In the genomic region with DNA sequence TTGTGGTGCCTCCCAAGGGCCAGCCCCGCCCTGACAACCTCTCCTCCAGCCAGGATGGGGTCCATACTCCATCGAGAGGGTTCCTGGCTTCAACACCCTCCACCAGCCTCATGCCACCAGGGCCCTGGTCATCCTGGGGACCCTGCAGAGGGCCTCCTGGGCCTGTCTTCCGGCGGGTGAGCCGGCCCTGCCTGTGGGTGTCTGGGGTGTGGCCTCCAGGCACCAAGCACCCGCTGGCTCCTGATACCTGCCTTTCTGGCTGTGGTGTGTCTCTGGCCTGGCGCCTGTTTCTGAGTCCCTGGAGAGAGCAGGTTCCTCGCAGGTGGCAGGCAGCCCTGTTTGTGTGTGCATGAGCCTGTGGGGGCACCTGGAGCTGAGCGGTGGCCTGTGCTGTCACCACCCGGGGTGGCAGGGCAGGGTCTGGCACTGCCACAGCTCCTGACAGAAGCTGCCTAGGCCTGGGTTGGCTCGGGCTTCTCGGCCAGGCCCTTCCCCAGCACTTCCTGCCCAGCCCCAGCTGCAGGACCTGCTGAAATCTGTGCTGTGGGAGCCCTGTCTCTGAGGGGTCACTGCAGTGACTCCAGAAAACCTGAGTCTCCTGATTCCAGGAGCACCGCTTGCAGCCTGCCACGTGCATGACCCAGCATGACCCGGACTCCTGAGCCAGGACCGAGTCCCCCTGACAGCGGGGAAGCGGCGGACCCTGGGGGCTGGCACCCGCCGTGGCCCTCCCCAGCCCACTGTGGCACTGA, we compare ENCODE assay signal across 7 cellular contexts. TPM values are rescaled to one million over a fixed set of nuclear protein-coding genes. Genes with fewer than 3 reads are reported as not detected.
A peak's percentile ranks its signal among the peaks of the same experiment; 100 is the strongest.
DNase-seq lines count a peak whose midpoint lies in the region; ATAC-seq, FAIRE-seq and TF ChIP-seq lines count a peak whose summit lies in the region.
"Had no signal": no experiment of that assay in that cellular context is flagged by ENCODE, and none has a peak within 500 bp of the region (broad histone marks: within the 10 kb centered on the region; RNA-seq: fewer than 3 reads in every experiment).

No MANE protein-coding gene starts in this region.

- H3K27ac Mint-ChIP-seq in stimulated activated memory B cell treated with anti-CD40 and anti-IgM and Interleukin-4, amounts not matched to agents 10 μg/mL and 1 μg/mL and 100 μg/mL, for 72 hours: peak overlapping the region; percentile 90

- H3K4me3 ChIP-seq in GM12878: no peak overlapping the region

- H3K36me3 Mint-ChIP-seq in stimulated activated memory B cell treated with anti-CD40 and anti-IgM and Interleukin-4, amounts not matched to agents 10 μg/mL and 1 μg/mL and 100 μg/mL, for 72 hours: no peaks in the 10 kb centered on the region

- no peak overlapping the region for H3K4me2 ChIP-seq in GM12878 (ENCODE audit: control insufficient read depth, insufficient read depth)

- 37% methylated on average over 21 of the region's 21 CpGs for WGBS in GM12878 (ENCODE audit: insufficient coverage, insufficient replicate concordance, low lambda C conversion rate, missing lambda C conversion rate)

- H3K36me3 ChIP-seq in GM12878 (ENCODE audit: control insufficient read depth in 2 of 2, insufficient read depth in 2 of 2, low read length in 1 of 2): peaks cover 0 to 1% of the 10 kb centered on the region in 2 experiments; a peak in 1 of 4 replicates

- RAD21 ChIA-PET in GM12878 (lab: Charles Lee; ENCODE audit: unreplicated experiment): interaction anchor here (1.6 kb wide), 1 partner anchor 18 kb away, joined by 3 read pairs; a partner anchor contains a TSS

- no peaks in the 10 kb centered on the region for H4K20me1 ChIP-seq in GM12878 (ENCODE audit: control insufficient read depth, insufficient read depth)

- no peak for TF ChIP-seq EP300 in GM12878 (IDR thresholded peaks at IDR 0.05; ENCODE audit: borderline replicate concordance in 1 of 2, control insufficient read depth in 1 of 2, low read depth in 2 of 2, low read length in 2 of 2)

- peak overlapping the region; percentile 63; the same call in 1 of the 2 replicates for H2AFZ ChIP-seq in GM12878 (ENCODE audit: control insufficient read depth, low read depth, low read length)

- CTCF ChIA-PET in GM12878 (lab: Yijun Ruan, JAX): interaction anchor here (0.7 to 2.2 kb wide), 6 partner anchors 17 to 60 kb away, joined by 3 to 12 read pairs (median 5); no protein-coding TSS in a partner anchor

- SMC1A ChIA-PET in GM12878 (lab: Charles Lee; ENCODE audit: uncharacterized antibody, unreplicated experiment): no interaction called here

- no peaks in the 10 kb centered on the region for H3K9me3 ChIP-seq in GM12878 (replicated peaks; ENCODE audit: control insufficient read depth, insufficient read depth, low read length)

- POLR2A ChIA-PET in GM12878 (lab: Charles Lee): interaction anchor here (1.8 kb wide), 1 partner anchor 17 kb away, joined by 7 read pairs; no protein-coding TSS in a partner anchor

- H3K79me2 ChIP-seq in GM12878 (ENCODE audit: control insufficient read depth, insufficient read depth, low read length): no peaks in the 10 kb centered on the region

- H3K4me1 Mint-ChIP-seq in stimulated activated memory B cell treated with anti-CD40 and anti-IgM and Interleukin-4, amounts not matched to agents 10 μg/mL and 1 μg/mL and 100 μg/mL, for 72 hours: peaks cover 52% of the 10 kb centered on the region

- no peaks in the 10 kb centered on the region for H3K27me3 ChIP-seq in GM12878 (replicated peaks in 1 of 2; ENCODE audit: control insufficient read depth in 2 of 2, insufficient read depth in 2 of 2, low read length in 1 of 2)

- no TSS peak for BruUV-seq in GM12878 (replicated peaks; lab: Mats Ljungman, UMichigan)

- in situ Hi-C loops in GM12878 (cut with MboI): no loop called here

- H3K27me3 Mint-ChIP-seq in stimulated activated memory B cell treated with anti-CD40 and anti-IgM and Interleukin-4, amounts not matched to agents 10 μg/mL and 1 μg/mL and 100 μg/mL, for 72 hours: no peaks in the 10 kb centered on the region

- H3K4me1 ChIP-seq in GM12878 (ENCODE audit: control insufficient read depth, insufficient read depth, low read length): peaks cover 30% of the 10 kb centered on the region

- no peak for TF ChIP-seq POLR2A in GM12878 (IDR thresholded peaks at IDR 0.05; ENCODE audit: low read depth, low read length)

- H3K9ac ChIP-seq in GM12878 (ENCODE audit: control insufficient read depth, insufficient read depth, low read length): no peak overlapping the region

- DNase-seq in NCI-H2029 (lab: John Stamatoyannopoulos, UW) (peak; percentile 15), NCI-H2029 treated with DMSO at 0.1 percent for 48 hours (lab: John Stamatoyannopoulos, UW) (no peak), GM12878 (ENCODE audit: low read depth, low spot score) (no peak), SKM-1 treated with dmso at 0.1 percent for 144 hours (lab: John Stamatoyannopoulos, UW; ENCODE audit: unreplicated experiment) (no peak), 8988T (no peak)

- intact Hi-C loops in GM12878 (cut with micrococcal nuclease; ENCODE audit: unreplicated experiment): no loop called here

- TF ChIP-seq RAD21 in GM12878 (IDR thresholded peaks at IDR 0.05; ENCODE audit: insufficient read depth, low read depth, low read length): no peak

- H3K4me3 Mint-ChIP-seq in stimulated activated memory B cell treated with anti-CD40 and anti-IgM and Interleukin-4, amounts not matched to agents 10 μg/mL and 1 μg/mL and 100 μg/mL, for 72 hours: peak overlapping the region; percentile 62

- ATAC-seq in GM12878: peak; percentile 1; the same call in 2 of the 3 replicates
- peak; percentile 37 for ATAC-seq in stimulated activated memory B cell treated with anti-CD40 and anti-IgM and Interleukin-4, amounts not matched to agents 10 μg/mL and 1 μg/mL and 100 μg/mL, for 72 hours

- no peaks in the 10 kb centered on the region for H3K9me3 Mint-ChIP-seq in stimulated activated memory B cell treated with anti-CD40 and anti-IgM and Interleukin-4, amounts not matched to agents 10 μg/mL and 1 μg/mL and 100 μg/mL, for 72 hours

- FAIRE-seq in GM12878 (lab: Jason Lieb, UNC): no peak

- H3K27ac ChIP-seq in GM12878 (ENCODE audit: control insufficient read depth, insufficient read depth): no peak overlapping the region

- TF ChIP-seq CTCF in GM12878 (IDR thresholded peaks at IDR 0.05 in 2 of 3, conservative IDR thresholded peaks at IDR 0.05 in 1 of 3; ENCODE audit: control insufficient read depth in 2 of 3, extremely low read depth in 1 of 3, insufficient read depth in 1 of 3, low read depth in 3 of 3, low read length in 3 of 3): no peak

RNA-seq across cellular contexts. Expression of a gene that starts 18.4 kb away (rescaled TPM):
- 204 and 240 TPM in 2 replicates for total RNA-seq in GM12878 (2013; cell fraction: nucleolus; rRNA removed)
- total RNA-seq in GM12878 (2014; rRNA removed) (31.6 and 37.4 TPM in 2 replicates), GM12878 (2014; rRNA removed; fragmentation: Illumina TruSeq; extraction: Trizol) (13.0 and 13.2 TPM in 2 replicates), GM12878 (2021) (86.1 and 92.7 TPM in 2 replicates)
- polyA plus RNA-seq in GM12878 (2011; ENCODE audit: low read depth): 13.7 TPM
- polyA plus RNA-seq in GM12878 (2011; rRNA removed) (5.3 and 15.1 TPM in 2 replicates), GM12878 (2014; fragmentation: Illumina TruSeq; extraction: Trizol) (0.68 and 6.8 TPM in 2 replicates), GM12878 (2014; fragmentation: Nextera tagmentation; extraction: Ambion mirVana) (1 to 10 TPM in 1 of 2 experiments, under 1 TPM in 1; 0.37 to 2.3 TPM), GM12878 (2014; rRNA removed) (51.6 and 73.2 TPM in 2 replicates), GM12878 (2016; fragmentation: Nextera tagmentation; extraction: Ambion mirVana) (10 to 100 TPM; 28.4 to 34.1 TPM)
- polyA plus RNA-seq in GM12878 (2011; cell fraction: cytosol; rRNA removed): 20.0 and 33.8 TPM in 2 replicates
- 351 and 379 TPM in 2 replicates for polyA plus RNA-seq in GM12878 (2011; cell fraction: nucleus; rRNA removed)
- polyA plus RNA-seq in GM12878 (2012): 44.0 and 54.6 TPM in 2 replicates
- polyA minus RNA-seq in GM12878 (2011; rRNA and poly(A)+ RNA removed): 14.7 and 35.3 TPM in 2 replicates
- 13.4 and 24.5 TPM in 2 replicates for polyA minus RNA-seq in GM12878 (2011; cell fraction: cytosol; rRNA and poly(A)+ RNA removed)
- polyA minus RNA-seq in GM12878 (2011; cell fraction: nucleus; rRNA and poly(A)+ RNA removed): 96.1 and 129 TPM in 2 replicates

RNA-seq across cellular contexts. Expression of a gene that starts 20.6 kb away (rescaled TPM):
- not detected in 2 replicates for total RNA-seq in GM12878 (2013; cell fraction: nucleolus; rRNA removed)
- not detected in 2 replicates for total RNA-seq in GM12878 (2014; rRNA removed)
- not detected in 2 replicates for total RNA-seq in GM12878 (2014; rRNA removed; fragmentation: Illumina TruSeq; extraction: Trizol)
- not detected in 2 replicates for total RNA-seq in GM12878 (2021)
- not detected for polyA plus RNA-seq in GM12878 (2011; ENCODE audit: low read depth)
- not detected in 2 replicates for polyA plus RNA-seq in GM12878 (2011; rRNA removed)
- not detected in 2 replicates for polyA plus RNA-seq in GM12878 (2011; cell fraction: cytosol; rRNA removed)
- not detected in 2 replicates for polyA plus RNA-seq in GM12878 (2011; cell fraction: nucleus; rRNA removed)
- polyA plus RNA-seq in GM12878 (2012): not detected in 2 replicates
- polyA plus RNA-seq in GM12878 (2014; fragmentation: Illumina TruSeq; extraction: Trizol): not detected in 2 replicates
- polyA plus RNA-seq in GM12878 (2014; fragmentation: Nextera tagmentation; extraction: Ambion mirVana): not detected
- polyA plus RNA-seq in GM12878 (2014; rRNA removed): not detected in 2 replicates
- under 1 TPM in 1 of 2 experiments, not detected in 1; 0.05 TPM for polyA plus RNA-seq in GM12878 (2016; fragmentation: Nextera tagmentation; extraction: Ambion mirVana)
- not detected in 2 replicates for polyA minus RNA-seq in GM12878 (2011; rRNA and poly(A)+ RNA removed)
- polyA minus RNA-seq in GM12878 (2011; cell fraction: cytosol; rRNA and poly(A)+ RNA removed): not detected in 2 replicates
- not detected in 2 replicates for polyA minus RNA-seq in GM12878 (2011; cell fraction: nucleus; rRNA and poly(A)+ RNA removed)

RNA-seq across cellular contexts. Expression of a gene that starts 28.2 kb away (rescaled TPM):
- total RNA-seq in GM12878 (2013; cell fraction: nucleolus; rRNA removed): not detected in 2 replicates
- not detected in 2 replicates for total RNA-seq in GM12878 (2014; rRNA removed)
- not detected in 2 replicates for total RNA-seq in GM12878 (2014; rRNA removed; fragmentation: Illumina TruSeq; extraction: Trizol)
- total RNA-seq in GM12878 (2021): not detected in 2 replicates
- not detected for polyA plus RNA-seq in GM12878 (2011; ENCODE audit: low read depth)
- not detected in 2 replicates for polyA plus RNA-seq in GM12878 (2011; rRNA removed)
- not detected in 2 replicates for polyA plus RNA-seq in GM12878 (2011; cell fraction: cytosol; rRNA removed)
- not detected in 2 replicates for polyA plus RNA-seq in GM12878 (2011; cell fraction: nucleus; rRNA removed)
- not detected in 2 replicates for polyA plus RNA-seq in GM12878 (2012)
- not detected in 2 replicates for polyA plus RNA-seq in GM12878 (2014; fragmentation: Illumina TruSeq; extraction: Trizol)
- polyA plus RNA-seq in GM12878 (2014; fragmentation: Nextera tagmentation; extraction: Ambion mirVana): not detected
- not detected in 2 replicates for polyA plus RNA-seq in GM12878 (2014; rRNA removed)
- polyA plus RNA-seq in GM12878 (2016; fragmentation: Nextera tagmentation; extraction: Ambion mirVana): not detected
- not detected in 2 replicates for polyA minus RNA-seq in GM12878 (2011; rRNA and poly(A)+ RNA removed)
- not detected in 2 replicates for polyA minus RNA-seq in GM12878 (2011; cell fraction: cytosol; rRNA and poly(A)+ RNA removed)
- not detected in 2 replicates for polyA minus RNA-seq in GM12878 (2011; cell fraction: nucleus; rRNA and poly(A)+ RNA removed)
- total RNA-seq: subcutaneous adipose tissue had no signal

RNA-seq across cellular contexts. Expression of a gene that starts 50.4 kb away (rescaled TPM):
- total RNA-seq in GM12878 (2013; cell fraction: nucleolus; rRNA removed): 76.6 and 91.2 TPM in 2 replicates
- 38.5 TPM in 2 replicates for total RNA-seq in GM12878 (2014; rRNA removed)
- total RNA-seq in GM12878 (2014; rRNA removed; fragmentation: Illumina TruSeq; extraction: Trizol): 18.1 and 19.1 TPM in 2 replicates
- total RNA-seq in GM12878 (2021): 46.5 and 47.1 TPM in 2 replicates
- polyA plus RNA-seq in GM12878 (2011; ENCODE audit: low read depth): 12.8 TPM
- 23.7 and 35.8 TPM in 2 replicates for polyA plus RNA-seq in GM12878 (2011; rRNA removed)
- polyA plus RNA-seq in GM12878 (2011; cell fraction: cytosol; rRNA removed): 29.0 and 35.1 TPM in 2 replicates
- 82.0 and 82.5 TPM in 2 replicates for polyA plus RNA-seq in GM12878 (2011; cell fraction: nucleus; rRNA removed)
- 25.1 and 31.7 TPM in 2 replicates for polyA plus RNA-seq in GM12878 (2012)
- polyA plus RNA-seq in GM12878 (2014; fragmentation: Illumina TruSeq; extraction: Trizol): 16.0 and 26.6 TPM in 2 replicates
- 10 to 100 TPM in 1 of 2 experiments, 1 to 10 TPM in 1; 4.8 to 11.6 TPM for polyA plus RNA-seq in GM12878 (2014; fragmentation: Nextera tagmentation; extraction: Ambion mirVana)
- 33.6 and 36.2 TPM in 2 replicates for polyA plus RNA-seq in GM12878 (2014; rRNA removed)
- 10 to 100 TPM; 36.4 to 37.7 TPM for polyA plus RNA-seq in GM12878 (2016; fragmentation: Nextera tagmentation; extraction: Ambion mirVana)
- 37.1 and 46.2 TPM in 2 replicates for polyA minus RNA-seq in GM12878 (2011; rRNA and poly(A)+ RNA removed)
- polyA minus RNA-seq in GM12878 (2011; cell fraction: cytosol; rRNA and poly(A)+ RNA removed): 14.8 and 16.3 TPM in 2 replicates
- polyA minus RNA-seq in GM12878 (2011; cell fraction: nucleus; rRNA and poly(A)+ RNA removed): 24.7 and 47.1 TPM in 2 replicates

RNA-seq across cellular contexts. Expression of a gene that starts 50.5 kb away (rescaled TPM):
- total RNA-seq in GM12878 (2013; cell fraction: nucleolus; rRNA removed): 9.7 and 10.0 TPM in 2 replicates
- 21.0 and 21.3 TPM in 2 replicates for total RNA-seq in GM12878 (2014; rRNA removed)
- total RNA-seq in GM12878 (2014; rRNA removed; fragmentation: Illumina TruSeq; extraction: Trizol): 29.8 and 30.3 TPM in 2 replicates
- total RNA-seq in GM12878 (2021): 50.3 and 57.1 TPM in 2 replicates
- 17.8 TPM for polyA plus RNA-seq in GM12878 (2011; ENCODE audit: low read depth)
- polyA plus RNA-seq in GM12878 (2011; rRNA removed): 24.8 and 32.1 TPM in 2 replicates
- 24.5 and 38.8 TPM in 2 replicates for polyA plus RNA-seq in GM12878 (2011; cell fraction: cytosol; rRNA removed)
- polyA plus RNA-seq in GM12878 (2011; cell fraction: nucleus; rRNA removed): 38.0 and 47.4 TPM in 2 replicates
- 23.5 and 30.3 TPM in 2 replicates for polyA plus RNA-seq in GM12878 (2012)
- polyA plus RNA-seq in GM12878 (2014; fragmentation: Illumina TruSeq; extraction: Trizol): 12.0 and 31.8 TPM in 2 replicates
- 1 to 10 TPM in 1 of 2 experiments, under 1 TPM in 1; 0.58 to 6.0 TPM for polyA plus RNA-seq in GM12878 (2014; fragmentation: Nextera tagmentation; extraction: Ambion mirVana)
- 49.0 and 54.9 TPM in 2 replicates for polyA plus RNA-seq in GM12878 (2014; rRNA removed)
- polyA plus RNA-seq in GM12878 (2016; fragmentation: Nextera tagmentation; extraction: Ambion mirVana): 100 to 1,000 TPM; 110 TPM
- 22.6 and 25.5 TPM in 2 replicates for polyA minus RNA-seq in GM12878 (2011; rRNA and poly(A)+ RNA removed)
- 10.1 and 12.4 TPM in 2 replicates for polyA minus RNA-seq in GM12878 (2011; cell fraction: cytosol; rRNA and poly(A)+ RNA removed)
- 5.6 and 10.1 TPM in 2 replicates for polyA minus RNA-seq in GM12878 (2011; cell fraction: nucleus; rRNA and poly(A)+ RNA removed)
